Comparison of ENCODE assay signal across 1 cellular context in genomic region chr6:10963113-10963512, GRCh38.
TF ChIP-seq lines count a peak whose summit lies in the region.

No MANE protein-coding gene starts in this region.

TF ChIP-seq in GM23338, 12 proteins besides CTCF, POLR2A, EP300 and RAD21 (continued from another document):
- TF ChIP-seq ZNF462 (CRISPR knock-in tag; IDR thresholded peaks at IDR 0.05) (no peak), ZNF114 (CRISPR knock-in tag; IDR thresholded peaks at IDR 0.05) (no peak), EZH2 (IDR thresholded peaks at IDR 0.05; ENCODE audit: low read depth, unreplicated experiment) (no peak), CREB1 (CRISPR knock-in tag; IDR thresholded peaks at IDR 0.05; ENCODE audit: low read depth) (no peak), EZH2phosphoT487 (IDR thresholded peaks at IDR 0.05; ENCODE audit: unreplicated experiment) (no peak), POLR2AphosphoS5 (IDR thresholded peaks at IDR 0.05; ENCODE audit: low read depth) (no peak), STAT1 (IDR thresholded peaks at IDR 0.05; ENCODE audit: unreplicated experiment) (no peak), JUNB (IDR thresholded peaks at IDR 0.05; ENCODE audit: unreplicated experiment) (no peak), ETS1 (IDR thresholded peaks at IDR 0.05) (no peak)
